8 cellular contexts compared by ENCODE assay signal in genomic region chr4:102430511-102430910, GRCh38.
A peak's percentile ranks its signal among the peaks of the same experiment; 100 is the strongest.
DNase-seq lines count a peak whose midpoint lies in the region; ATAC-seq, FAIRE-seq and TF ChIP-seq lines count a peak whose summit lies in the region.

No MANE protein-coding gene starts in this region.

- H3K36me3 ChIP-seq in Loucy (ENCODE audit: insufficient read depth, low read length) (no peaks in the 10 kb centered on the region), muscle layer of duodenum (ENCODE audit: control insufficient read depth in 1 of 2, insufficient read depth in 2 of 2, low read length in 2 of 2) (no peaks in the 10 kb centered on the region)

- H2AFZ ChIP-seq in Loucy (ENCODE audit: low read length), result peak overlapping the region; percentile 95

- H3K27me3 ChIP-seq in Loucy (ENCODE audit: insufficient read depth, low read length, poor library complexity, severe bottlenecking) (no peaks in the 10 kb centered on the region), muscle layer of duodenum (ENCODE audit: low read depth, low read length) (no peaks in the 10 kb centered on the region)

- peak overlapping the region; percentile 89 for H3K9ac ChIP-seq in Loucy (ENCODE audit: low read depth, low read length, poor library complexity, severe bottlenecking)

- ATAC-seq in GM18909 (IDR thresholded peaks at IDR 0.05; ENCODE audit: poor library complexity, unreplicated experiment) (no peak), HG02678 (IDR thresholded peaks at IDR 0.05; ENCODE audit: unreplicated experiment) (no peak), HG02870 (IDR thresholded peaks at IDR 0.05; ENCODE audit: unreplicated experiment) (no peak)

- peaks cover 5% of the 10 kb centered on the region; the same call in 1 of the 2 replicates for H3K9me3 ChIP-seq in Loucy (ENCODE audit: insufficient read depth, low read depth, low read length)
- H3K9me3 ChIP-seq in muscle layer of duodenum (ENCODE audit: control insufficient read depth in 1 of 2, low read length in 2 of 2), result no peaks in the 10 kb centered on the region

- no peaks in the 10 kb centered on the region for H3K9me2 ChIP-seq in Loucy (replicated peaks; ENCODE audit: low read depth, low read length)

- H3K4me2 ChIP-seq in Loucy (ENCODE audit: low read depth, low read length, poor library complexity, severe bottlenecking), result peak overlapping the region; percentile 89

- peak; percentile 50 for FAIRE-seq in GM18507 (lab: Jason Lieb, UNC)
- peak; percentile 10 for FAIRE-seq in colon (lab: Jason Lieb, UNC)

- TF ChIP-seq CTCF in Loucy (conservative IDR thresholded peaks at IDR 0.05; ENCODE audit: low read length), result no peak

- H3K79me2 ChIP-seq in Loucy (ENCODE audit: insufficient read depth, low read length), result peaks cover 6% of the 10 kb centered on the region; the same call in 1 of the 2 replicates

- peak overlapping the region; percentile 45 for H3K27ac ChIP-seq in muscle layer of duodenum (ENCODE audit: low read length)

- peaks cover 26% of the 10 kb centered on the region for H3K4me1 ChIP-seq in Loucy (ENCODE audit: insufficient read depth, low read length, poor library complexity, severe bottlenecking)
- H3K4me1 ChIP-seq in muscle layer of duodenum (ENCODE audit: control insufficient read depth in 1 of 2, insufficient read depth in 2 of 2, low read length in 2 of 2), result no peaks in the 10 kb centered on the region

- H4K20me1 ChIP-seq in Loucy (ENCODE audit: insufficient read depth, low read length, poor library complexity, severe bottlenecking), result no peaks in the 10 kb centered on the region

- H3F3A ChIP-seq in Loucy (ENCODE audit: low read depth), result no peaks in the 10 kb centered on the region

- H3K4me3 ChIP-seq in Loucy (ENCODE audit: low read length, poor library complexity, severe bottlenecking) (peak overlapping the region; percentile 84), muscle layer of duodenum (ENCODE audit: low read depth in 1 of 2, low read length in 2 of 2) (peak overlapping the region; percentile 65 to 86)

- no peak for DNase-seq in GM18507 (ENCODE audit: extremely low spot score, insufficient read length, low read depth)
- no peak for DNase-seq in HCEC 1CT
